Comparison of ENCODE assay signal across 8 cellular contexts in genomic region chr2:96267159-96267971, GRCh38. TPM values are rescaled to one million over a fixed set of nuclear protein-coding genes. Genes with fewer than 3 reads are reported as not detected.
DNase-seq lines count a peak whose midpoint lies in the region; ATAC-seq and TF ChIP-seq lines count a peak whose summit lies in the region.

No MANE protein-coding gene starts in this region.

- H3K9ac ChIP-seq in HUES64 (ENCODE audit: low read depth, low read length): no peak overlapping the region

- H3K36me3 ChIP-seq in HUES64 (ENCODE audit: insufficient read depth, low read length) (peaks cover 42% of the 10 kb centered on the region), breast epithelium (no peaks in the 10 kb centered on the region), mucosa of descending colon (ENCODE audit: low read depth) (peaks cover 3% of the 10 kb centered on the region), tibial artery (peaks cover 28 to 49% (median 44%) of the 10 kb centered on the region in 3 donors)

- intact Hi-C loops in breast epithelium (cut with DNase I; ENCODE audit: low total_unique reads): no loop called here
- intact Hi-C loops in mucosa of descending colon (cut with DNase I, micrococcal nuclease): loop anchor here in 1 of 2 donors (10.0 kb wide), 1 partner anchor 63 kb away; the partner anchor contains the start of gene STARD7
- intact Hi-C loops in tibial artery (cut with DNase I; ENCODE audit: low total_unique reads): loop anchor here (2.0 to 10.0 kb wide), 3 partner anchors 37 to 237 kb away; partner anchors contain the start of genes NEURL3, SNRNP200 and STARD7

- H3K27ac ChIP-seq in HUES64 (ENCODE audit: low read depth, low read length) (no peak overlapping the region), breast epithelium (peak overlapping the region in 1 of 2 donors; percentile 30), tibial artery (peak overlapping the region in 1 of 2 donors; percentile 97)

- DNase-seq in Caki2 (ENCODE audit: low read depth) (peak; percentile 41), T-helper 1 cell (peak; percentile 17 to 49 (median 34)), breast epithelium (ENCODE audit: low spot score in 2 of 2) (no peak), mucosa of descending colon (peak; percentile 55 to 69 (median 56)), tibial artery (no peak)

- 80% methylated on average over 12 of the region's 12 CpGs for WGBS in HUES64

- no peaks in the 10 kb centered on the region for H3K9me3 ChIP-seq in HUES64 (ENCODE audit: insufficient read depth, low read depth, low read length)
- no peaks in the 10 kb centered on the region for H3K9me3 ChIP-seq in breast epithelium
- H3K9me3 ChIP-seq in mucosa of descending colon: no peaks in the 10 kb centered on the region
- no peaks in the 10 kb centered on the region for H3K9me3 ChIP-seq in tibial artery

- TF ChIP-seq CTCF in breast epithelium (IDR thresholded peaks at IDR 0.05) (no peak), mucosa of descending colon (IDR thresholded peaks at IDR 0.05) (no peak), tibial artery (IDR thresholded peaks at IDR 0.05) (no peak)

- H3K4me1 ChIP-seq in HUES64 (ENCODE audit: insufficient read depth, low read length): peaks cover 8% of the 10 kb centered on the region
- peaks cover 8 to 15% of the 10 kb centered on the region in 2 donors for H3K4me1 ChIP-seq in breast epithelium
- H3K4me1 ChIP-seq in mucosa of descending colon (ENCODE audit: low read depth): peaks cover 24% of the 10 kb centered on the region
- peaks cover 0 to 41% (median 33%) of the 10 kb centered on the region in 4 donors for H3K4me1 ChIP-seq in tibial artery

- H3K4me3 ChIP-seq in HUES64 (ENCODE audit: low read length) (peak overlapping the region; percentile 96), breast epithelium (peak overlapping the region in 2 of 3 donors; percentile 29 to 99), mucosa of descending colon (no peak overlapping the region), tibial artery (peak overlapping the region; percentile 70 to 97)

- TF ChIP-seq POLR2A in breast epithelium (IDR thresholded peaks at IDR 0.05): no peak

- ATAC-seq in mucosa of descending colon (no peak), HG03520 (IDR thresholded peaks at IDR 0.05; ENCODE audit: unreplicated experiment) (no peak), GM21576 (IDR thresholded peaks at IDR 0.05; ENCODE audit: unreplicated experiment) (no peak)

- in situ Hi-C loops in Caki2 (cut with HindIII; ENCODE audit: low pct_unique_long_range_greater_than_20kb, low sequenced_read_pairs): no loop called here

- H3K27me3 ChIP-seq in HUES64 (ENCODE audit: insufficient read depth, low read length) (no peaks in the 10 kb centered on the region), breast epithelium (no peaks in the 10 kb centered on the region), tibial artery (no peaks in the 10 kb centered on the region)

RNA-seq across cellular contexts. Expression of gene CIAO1, which starts 1.3 kb away (rescaled TPM):
- total RNA-seq in Caki2 (2014; rRNA removed; shearing (Covaris generic); ENCODE audit: low replicate concordance): 119 and 148 TPM in 2 replicates
- 50.8 TPM for polyA plus RNA-seq in HUES64 (2013, experiment 1 of 2)
- 46.6 TPM for polyA plus RNA-seq in HUES64 (2013, experiment 2 of 2)
- total RNA-seq in breast epithelium: 100 to 1,000 TPM; 119 to 131 (median 127) TPM
- 10 to 100 TPM; 57.5 to 67.1 (median 60.6) TPM for total RNA-seq in mucosa of descending colon

RNA-seq across cellular contexts. Expression of gene TMEM127, which starts 1.6 kb away (rescaled TPM):
- 17.4 and 29.8 TPM in 2 replicates for total RNA-seq in Caki2 (2014; rRNA removed; shearing (Covaris generic); ENCODE audit: low replicate concordance)
- polyA plus RNA-seq in HUES64 (2013, experiment 1 of 2): 16.8 TPM
- polyA plus RNA-seq in HUES64 (2013, experiment 2 of 2): 16.8 TPM
- total RNA-seq in breast epithelium: 10 to 100 TPM; 31.1 to 44.5 (median 35.2) TPM
- 100 to 1,000 TPM in 1 of 3 donors, 10 to 100 TPM in 2; 82.3 to 136 (median 87.9) TPM for total RNA-seq in mucosa of descending colon

RNA-seq across cellular contexts. Expression of gene SNRNP200, which starts 38.0 kb away (rescaled TPM):
- 73.7 and 74.0 TPM in 2 replicates for total RNA-seq in Caki2 (2014; rRNA removed; shearing (Covaris generic); ENCODE audit: low replicate concordance)
- polyA plus RNA-seq in HUES64 (2013, experiment 1 of 2): 135 TPM
- 130 TPM for polyA plus RNA-seq in HUES64 (2013, experiment 2 of 2)
- 100 to 1,000 TPM in 2 of 3 donors, 10 to 100 TPM in 1; 99.4 to 111 (median 109) TPM for total RNA-seq in breast epithelium
- 100 to 1,000 TPM in 2 of 3 donors, 10 to 100 TPM in 1; 95.8 to 113 (median 106) TPM for total RNA-seq in mucosa of descending colon

RNA-seq across cellular contexts. Expression of gene ITPRIPL1, which starts 57.8 kb away (rescaled TPM):
- not detected in 2 replicates for total RNA-seq in Caki2 (2014; rRNA removed; shearing (Covaris generic); ENCODE audit: low replicate concordance)
- 5.9 TPM for polyA plus RNA-seq in HUES64 (2013, experiment 1 of 2)
- 7.0 TPM for polyA plus RNA-seq in HUES64 (2013, experiment 2 of 2)
- 10 to 100 TPM in 1 of 3 donors, 1 to 10 TPM in 1, under 1 TPM in 1; 0.64 to 11.1 (median 6.9) TPM for total RNA-seq in breast epithelium
- 1 to 10 TPM in 2 of 3 donors, under 1 TPM in 1; 0.43 to 1.4 (median 1.3) TPM for total RNA-seq in mucosa of descending colon

RNA-seq across cellular contexts. Expression of gene STARD7, which starts 58.7 kb away (rescaled TPM):
- total RNA-seq in Caki2 (2014; rRNA removed; shearing (Covaris generic); ENCODE audit: low replicate concordance): 118 and 156 TPM in 2 replicates
- 141 TPM for polyA plus RNA-seq in HUES64 (2013, experiment 1 of 2)
- polyA plus RNA-seq in HUES64 (2013, experiment 2 of 2): 127 TPM
- 100 to 1,000 TPM in 1 of 3 donors, 10 to 100 TPM in 2; 84.9 to 133 (median 96.3) TPM for total RNA-seq in breast epithelium
- total RNA-seq in mucosa of descending colon: 100 to 1,000 TPM; 118 to 123 (median 122) TPM

Comparison
In these comparisons a context has a peak if more than half of its experiments do, and no peak if none do; other contexts are left out.
1. DNase-seq: peak in Caki2 (single experiment), T-helper 1 cell (5 of 5) and mucosa of descending colon (3 of 3); none in breast epithelium (0 of 2) and tibial artery (0 of 2).